In the genomic region with DNA sequence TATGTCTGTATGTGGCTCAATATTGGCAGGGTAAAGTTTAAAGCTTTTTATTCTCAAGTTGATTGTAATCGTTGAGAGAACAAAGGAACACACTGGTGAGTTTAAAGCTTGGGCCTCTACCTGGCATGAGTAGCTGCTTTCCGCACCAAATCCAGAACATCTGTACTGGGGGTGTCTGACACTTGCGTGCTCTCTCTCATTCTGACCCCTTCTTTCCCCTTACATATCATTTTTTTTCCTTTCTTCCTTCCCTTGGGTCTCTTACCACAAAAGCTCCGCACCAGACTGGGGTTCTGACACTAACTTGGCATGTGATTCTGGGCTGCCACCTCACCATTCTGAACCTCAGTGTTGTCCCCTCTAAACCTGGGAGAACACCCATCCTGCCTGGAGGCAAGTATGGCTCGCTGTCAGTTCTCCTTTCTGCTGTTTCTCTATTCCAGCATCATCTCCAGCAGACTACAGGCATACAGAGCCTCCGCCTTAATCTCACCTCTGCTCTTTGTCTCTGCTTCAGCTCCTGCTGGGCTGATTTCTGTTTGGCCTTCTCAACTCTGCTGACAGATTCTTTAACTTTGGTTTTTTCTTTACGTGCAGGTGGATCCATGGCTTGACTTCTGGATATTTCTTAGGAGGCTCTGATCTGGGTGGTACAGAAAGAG, we compare ENCODE assay signal across 6 cellular contexts. TPM values are rescaled to one million over a fixed set of nuclear protein-coding genes. Genes with fewer than 3 reads are reported as not detected.
A peak's percentile ranks its signal among the peaks of the same experiment; 100 is the strongest.
DNase-seq lines count a peak whose midpoint lies in the region; ATAC-seq, FAIRE-seq and TF ChIP-seq lines count a peak whose summit lies in the region.

No MANE protein-coding gene starts in this region.

- H3K27me3 Mint-ChIP-seq in activated T-helper 17 cell treated with anti-CD3 and anti-CD28 coated beads, Interleukin-2, amount 50 U/mL, for 72 hours: no peaks in the 10 kb centered on the region

- intact Hi-C loops in cardiac septum (cut with DNase I) (loop anchor here (2.0 kb wide), 2 partner anchors 31 to 49 kb away; partner anchors contain the start of genes C1orf50, P3H1 and ZNF691), lower lobe of right lung (cut with DNase I) (no loop called here)

- H3K36me3 ChIP-seq in cardiac muscle cell (no peaks in the 10 kb centered on the region), lower lobe of right lung (peaks cover 2% of the 10 kb centered on the region)

- H3K4me3 ChIP-seq in cardiac muscle cell (peak overlapping the region; percentile 82), lower lobe of right lung (peak overlapping the region; percentile 72)

- peak in 1 of 2 donors; percentile 15 for DNase-seq in cardiac muscle cell (ENCODE audit: low read depth in 1 of 2, low spot score in 1 of 2)
- DNase-seq in cardiac septum (ENCODE audit: low spot score): no peak
- DNase-seq in lower lobe of right lung: no peak
- no peak for DNase-seq in 8988T
- no peak for DNase-seq in frontal cortex (ENCODE audit: low spot score in 2 of 2)

- H3K27me3 ChIP-seq in cardiac muscle cell (no peaks in the 10 kb centered on the region), lower lobe of right lung (ENCODE audit: low read depth) (no peaks in the 10 kb centered on the region)

- peak overlapping the region; percentile 100 for H3K27ac ChIP-seq in cardiac muscle cell
- peak overlapping the region; percentile 98 for H3K27ac ChIP-seq in lower lobe of right lung

- peak overlapping the region; percentile 82 for H3K27ac Mint-ChIP-seq in activated T-helper 17 cell treated with anti-CD3 and anti-CD28 coated beads, Interleukin-2, amount 50 U/mL, for 72 hours

- no peak for TF ChIP-seq CTCF in cardiac muscle cell (IDR thresholded peaks at IDR 0.05; ENCODE audit: low read depth, low read length)
- TF ChIP-seq CTCF in lower lobe of right lung (IDR thresholded peaks at IDR 0.05): no peak

- H3K9me3 Mint-ChIP-seq in activated T-helper 17 cell treated with anti-CD3 and anti-CD28 coated beads, Interleukin-2, amount 50 U/mL, for 72 hours: no peaks in the 10 kb centered on the region

- H3K4me1 ChIP-seq in cardiac muscle cell (ENCODE audit: low read depth): peaks cover 10% of the 10 kb centered on the region
- H3K4me1 ChIP-seq in lower lobe of right lung: peaks cover 13% of the 10 kb centered on the region

- ATAC-seq in activated T-helper 17 cell treated with anti-CD3 and anti-CD28 coated beads, Interleukin-2, amount 50 U/mL, for 72 hours (replicated peaks): no peak
- no peak for ATAC-seq in lower lobe of right lung

- FAIRE-seq in frontal cortex (lab: Jason Lieb, UNC): no peak

- H3K4me3 Mint-ChIP-seq in activated T-helper 17 cell treated with anti-CD3 and anti-CD28 coated beads, Interleukin-2, amount 50 U/mL, for 72 hours: peak overlapping the region; percentile 88

- peaks cover 17% of the 10 kb centered on the region for H3K36me3 Mint-ChIP-seq in activated T-helper 17 cell treated with anti-CD3 and anti-CD28 coated beads, Interleukin-2, amount 50 U/mL, for 72 hours (ENCODE audit: low read depth)

- H3K4me1 Mint-ChIP-seq in activated T-helper 17 cell treated with anti-CD3 and anti-CD28 coated beads, Interleukin-2, amount 50 U/mL, for 72 hours: peaks cover 22% of the 10 kb centered on the region

- H3K9me3 ChIP-seq in cardiac muscle cell (ENCODE audit: low read depth): no peaks in the 10 kb centered on the region
- H3K9me3 ChIP-seq in lower lobe of right lung: no peaks in the 10 kb centered on the region

RNA-seq across cellular contexts. Expression of gene ERMAP, which starts 0.9 kb away (rescaled TPM):
- 9.2 and 9.5 TPM in 2 replicates for total RNA-seq in cardiac muscle cell
- polyA plus RNA-seq in cardiac muscle cell: 4.1 and 5.7 TPM in 2 replicates
- 8.5 TPM for total RNA-seq in cardiac septum
- 1 to 10 TPM; 3.7 to 4.8 TPM for total RNA-seq in activated T-helper 17 cell treated with anti-CD3 and anti-CD28 coated beads, Interleukin-2, amount 50 U/mL, for 72 hours
- 15.2 TPM for total RNA-seq in lower lobe of right lung
- 3.3 TPM for total RNA-seq in frontal cortex

RNA-seq across cellular contexts. Expression of gene SVBP, which starts 1.1 kb away (rescaled TPM):
- total RNA-seq in cardiac muscle cell: 28.8 and 35.6 TPM in 2 replicates
- 67.8 and 73.1 TPM in 2 replicates for polyA plus RNA-seq in cardiac muscle cell
- total RNA-seq in cardiac septum: 17.7 TPM
- 10 to 100 TPM; 21.8 to 22.2 TPM for total RNA-seq in activated T-helper 17 cell treated with anti-CD3 and anti-CD28 coated beads, Interleukin-2, amount 50 U/mL, for 72 hours
- 20.8 TPM for total RNA-seq in lower lobe of right lung
- 55.4 TPM for total RNA-seq in frontal cortex

RNA-seq across cellular contexts. Expression of gene ZNF691, which starts 30.3 kb away (rescaled TPM):
- 22.6 and 24.3 TPM in 2 replicates for total RNA-seq in cardiac muscle cell
- 18.6 and 25.9 TPM in 2 replicates for polyA plus RNA-seq in cardiac muscle cell
- 6.5 TPM for total RNA-seq in cardiac septum
- total RNA-seq in activated T-helper 17 cell treated with anti-CD3 and anti-CD28 coated beads, Interleukin-2, amount 50 U/mL, for 72 hours: 1 to 10 TPM; 7.3 to 9.0 TPM
- 11.9 TPM for total RNA-seq in lower lobe of right lung
- total RNA-seq in frontal cortex: 9.4 TPM

RNA-seq across cellular contexts. Expression of gene TMEM269, which starts 31.3 kb away (rescaled TPM):
- 0.21 and 0.69 TPM in 2 replicates for total RNA-seq in cardiac muscle cell
- polyA plus RNA-seq in cardiac muscle cell: 0.35 and 0.99 TPM in 2 replicates
- not detected for total RNA-seq in cardiac septum
- 1 to 10 TPM in 1 of 2 donors, under 1 TPM in 1; 0.15 to 2.8 TPM for total RNA-seq in activated T-helper 17 cell treated with anti-CD3 and anti-CD28 coated beads, Interleukin-2, amount 50 U/mL, for 72 hours
- not detected for total RNA-seq in lower lobe of right lung
- 0.41 TPM for total RNA-seq in frontal cortex

RNA-seq across cellular contexts. Expression of gene C1orf50, which starts 49.0 kb away (rescaled TPM):
- total RNA-seq in cardiac muscle cell (4.5 and 7.3 TPM in 2 replicates), cardiac septum (11.0 TPM), lower lobe of right lung (5.6 TPM), frontal cortex (13.0 TPM)
- 18.5 and 22.1 TPM in 2 replicates for polyA plus RNA-seq in cardiac muscle cell
- total RNA-seq in activated T-helper 17 cell treated with anti-CD3 and anti-CD28 coated beads, Interleukin-2, amount 50 U/mL, for 72 hours: 10 to 100 TPM in 1 of 2 donors, 1 to 10 TPM in 1; 6.5 to 10.7 TPM
